ENCODE assay signal across 10 cellular contexts in the genomic region with DNA sequence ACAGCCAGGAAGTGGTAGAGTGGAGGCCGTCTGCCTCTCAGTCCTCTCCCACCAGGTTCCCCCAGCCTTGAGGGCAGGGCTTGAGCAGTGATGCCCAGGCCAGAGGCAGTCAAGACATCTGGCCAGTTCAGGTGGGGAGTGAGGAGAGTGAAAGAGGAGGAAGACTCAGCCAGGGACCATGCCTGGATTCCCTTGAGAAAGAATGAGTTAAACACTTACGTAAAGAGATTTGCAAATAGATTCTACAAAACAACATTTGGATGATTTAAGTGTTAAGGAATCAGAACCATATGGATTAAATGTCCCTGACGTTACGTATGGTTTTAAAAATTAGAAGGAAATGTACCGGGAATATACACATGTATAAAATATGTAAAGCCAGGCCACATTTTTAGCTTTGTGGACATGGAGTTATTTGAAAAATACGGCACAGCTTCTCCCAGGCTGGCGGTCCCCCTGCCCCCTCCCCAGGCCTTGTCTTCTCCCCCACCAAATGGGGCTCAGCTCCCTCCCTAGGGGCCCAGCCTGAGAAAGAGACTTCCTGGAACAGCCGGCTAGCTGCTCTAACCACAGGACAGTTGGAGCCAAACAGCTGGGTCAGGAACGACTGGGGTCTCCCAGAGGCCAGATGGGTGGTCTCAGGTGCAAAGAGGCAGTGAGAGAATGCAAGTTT.
DNase-seq lines count a peak whose midpoint lies in the region; FAIRE-seq and TF ChIP-seq lines count a peak whose summit lies in the region.
"Had no signal": no experiment of that assay in that cellular context is flagged by ENCODE, and none has a peak within 500 bp of the region (broad histone marks: within the 10 kb centered on the region; RNA-seq: fewer than 3 reads in every experiment).

No MANE protein-coding gene starts in this region.

- peak overlapping the region; percentile 81 to 99 (median 91) for H3K4me2 ChIP-seq in BLaER1 treated with 17β-estradiol and CSF1 and Interleukin-3, amounts not matched to agents 10 nM and 100 nM

- no peaks in the 10 kb centered on the region for H3K9me3 Mint-ChIP-seq in activated T-helper 2 cell treated with anti-CD3 and anti-CD28 coated beads, Interferon-gamma antibody, Interleukin-2, Interleukin-4, amounts not matched to agents 10 μg/mL and 5 μg/mL and 100 μg/mL, durations not matched to agents 14 hours and 24 hours and 36 hours
- no peaks in the 10 kb centered on the region for H3K9me3 Mint-ChIP-seq in immature natural killer cell

- H3K36me3 Mint-ChIP-seq in activated T-helper 2 cell treated with anti-CD3 and anti-CD28 coated beads, Interferon-gamma antibody, Interleukin-2, Interleukin-4, amounts not matched to agents 10 μg/mL and 5 μg/mL and 100 μg/mL, durations not matched to agents 14 hours and 24 hours and 36 hours (ENCODE audit: low read depth), result no peaks in the 10 kb centered on the region
- H3K36me3 Mint-ChIP-seq in immature natural killer cell, result peaks cover 0 to 7% (median 4%) of the 10 kb centered on the region in 3 donors

- H3K27me3 Mint-ChIP-seq in activated T-helper 2 cell treated with anti-CD3 and anti-CD28 coated beads, Interferon-gamma antibody, Interleukin-2, Interleukin-4, amounts not matched to agents 10 μg/mL and 5 μg/mL and 100 μg/mL, durations not matched to agents 14 hours and 24 hours and 36 hours (ENCODE audit: low read depth), result no peaks in the 10 kb centered on the region
- peaks cover 0 to 6% (median 5%) of the 10 kb centered on the region in 3 donors for H3K27me3 Mint-ChIP-seq in immature natural killer cell (ENCODE audit: low read depth in 3 of 3)

- peak overlapping the region in 10 of 11 experiments; percentile 27 to 83 (median 76); a peak in 19 of 22 replicates for H3K27ac ChIP-seq in BLaER1 treated with 17β-estradiol and CSF1 and Interleukin-3, amounts not matched to agents 10 nM and 100 nM

- H3K9me3 ChIP-seq in BLaER1 treated with 17β-estradiol and CSF1 and Interleukin-3, amounts not matched to agents 10 nM and 100 nM (replicated peaks in 1 of 11), result no peaks in the 10 kb centered on the region

- H3K27me3 ChIP-seq in BLaER1 treated with 17β-estradiol and CSF1 and Interleukin-3, amounts not matched to agents 10 nM and 100 nM, result no peaks in the 10 kb centered on the region

- peaks cover 91% of the 10 kb centered on the region for H3K4me1 Mint-ChIP-seq in activated T-helper 2 cell treated with anti-CD3 and anti-CD28 coated beads, Interferon-gamma antibody, Interleukin-2, Interleukin-4, amounts not matched to agents 10 μg/mL and 5 μg/mL and 100 μg/mL, durations not matched to agents 14 hours and 24 hours and 36 hours (ENCODE audit: low read depth)
- H3K4me1 Mint-ChIP-seq in immature natural killer cell, result peaks cover 55 to 59% of the 10 kb centered on the region in 2 donors

- H3K36me3 ChIP-seq in BLaER1 treated with 17β-estradiol and CSF1 and Interleukin-3, amounts not matched to agents 10 nM and 100 nM, result no peaks in the 10 kb centered on the region

- peak overlapping the region; percentile 57 for H3K4me3 Mint-ChIP-seq in activated T-helper 2 cell treated with anti-CD3 and anti-CD28 coated beads, Interferon-gamma antibody, Interleukin-2, Interleukin-4, amounts not matched to agents 10 μg/mL and 5 μg/mL and 100 μg/mL, durations not matched to agents 14 hours and 24 hours and 36 hours (ENCODE audit: low read depth)
- H3K4me3 Mint-ChIP-seq in immature natural killer cell, result peak overlapping the region; percentile 76 to 85 (median 82)

- intact Hi-C loops in activated T-helper 2 cell treated with anti-CD3 and anti-CD28 coated beads, Interferon-gamma antibody, Interleukin-2, Interleukin-4, amounts not matched to agents 10 μg/mL and 5 μg/mL and 100 μg/mL, durations not matched to agents 14 hours and 24 hours and 36 hours (cut with micrococcal nuclease), result loop anchor here (1.0 to 5.0 kb wide), 3 partner anchors 31 to 190 kb away; no protein-coding TSS in a partner anchor

- peak overlapping the region; percentile 92 for H3K27ac Mint-ChIP-seq in activated T-helper 2 cell treated with anti-CD3 and anti-CD28 coated beads, Interferon-gamma antibody, Interleukin-2, Interleukin-4, amounts not matched to agents 10 μg/mL and 5 μg/mL and 100 μg/mL, durations not matched to agents 14 hours and 24 hours and 36 hours
- H3K27ac Mint-ChIP-seq in immature natural killer cell, result peak overlapping the region; percentile 77 to 94 (median 92)

- TF ChIP-seq CTCF in HFF-Myc (IDR thresholded peaks at IDR 0.05; ENCODE audit: low read depth, low read length, missing control alignments), result no peak

- no peaks in the 10 kb centered on the region for H4K20me1 ChIP-seq in BLaER1 treated with 17β-estradiol and CSF1 and Interleukin-3, amounts not matched to agents 10 nM and 100 nM

- DNase-seq in HFF-Myc (ENCODE audit: extremely low read depth, low read depth) (peak; percentile 75), immature natural killer cell (no peak), SKM-1 treated with dmso at 0.1 percent for 144 hours (lab: John Stamatoyannopoulos, UW; ENCODE audit: unreplicated experiment) (no peak), COLO829 (ENCODE audit: low spot score) (no peak), HTR-8/SVneo (ENCODE audit: insufficient read length, low spot score) (no peak), AG08395 (ENCODE audit: low spot score) (no peak)
- DNase-seq in activated T-helper 2 cell treated with anti-CD3 and anti-CD28 coated beads, Interferon-gamma antibody, Interleukin-2, Interleukin-4, amounts not matched to agents 10 μg/mL and 5 μg/mL and 100 μg/mL, durations not matched to agents 14 hours and 24 hours and 36 hours (ENCODE audit: low spot score), result no peak
- DNase-seq: left cardiac atrium had no signal

- FAIRE-seq in HTR-8/SVneo (lab: Jason Lieb, UNC), result no peak
- FAIRE-seq: small intestine had no signal

- peaks cover 63 to 100% (median 97%) of the 10 kb centered on the region in 10 experiments for H3K4me1 ChIP-seq in BLaER1 treated with 17β-estradiol and CSF1 and Interleukin-3, amounts not matched to agents 10 nM and 100 nM

- peak overlapping the region in 10 of 11 experiments; percentile 27 to 72 (median 63); a peak in 18 of 22 replicates for H3K9ac ChIP-seq in BLaER1 treated with 17β-estradiol and CSF1 and Interleukin-3, amounts not matched to agents 10 nM and 100 nM

- H3K4me3 ChIP-seq in BLaER1 treated with 17β-estradiol and CSF1 and Interleukin-3, amounts not matched to agents 10 nM and 100 nM, result peak overlapping the region in 7 of 10 experiments; percentile 21 to 49 (median 35); a peak in 9 of 20 replicates
- H3K4me3 ChIP-seq in HFF-Myc (replicated peaks; ENCODE audit: low read depth, low read length), result no peak overlapping the region
